In genomic region chr10:91309711-91310110, GRCh38 we compare ENCODE assay signal across 8 cellular contexts.
"Had no signal": no experiment of that assay in that cellular context is flagged by ENCODE, and none has a peak within 500 bp of the region (broad histone marks: within the 10 kb centered on the region; RNA-seq: fewer than 3 reads in every experiment).

No MANE protein-coding gene starts in this region.

- H3K27ac ChIP-seq: HL-60, KMS-11 had no signal

- DNase-seq: IMR-90, KBM-7, KG1 had no signal

- H3K4me2 ChIP-seq: KMS-11 had no signal

- FAIRE-seq: HepG2, HTR-8/SVneo had no signal

- H3K4me1 Mint-ChIP-seq: IgD-negative memory B cell had no signal

- H3K9ac ChIP-seq: KMS-11 had no signal

- H3K27ac Mint-ChIP-seq: IgD-negative memory B cell had no signal

- ATAC-seq: HepG2 had no signal
